Comparison of ENCODE assay signal across 12 cellular contexts in genomic region chr13:89951341-89951740, GRCh38.
"Had no signal": no experiment of that assay in that cellular context is flagged by ENCODE, and none has a peak within 500 bp of the region (broad histone marks: within the 10 kb centered on the region; RNA-seq: fewer than 3 reads in every experiment).

No MANE protein-coding gene starts in this region.

- ATAC-seq: body of pancreas, WTC11 had no signal

- H3K4me1 ChIP-seq: body of pancreas, tibial artery, vagina had no signal

- H3K9me3 ChIP-seq: body of pancreas, tibial artery, vagina had no signal

- H3K27ac ChIP-seq: body of pancreas, tibial artery, vagina had no signal

- DNase-seq: activated CD4-positive, alpha-beta T cell treated with anti-CD3 and anti-CD28 coated beads, Interleukin-2, amount 10 ng/mL, durations not matched to agents 7 days and 5 days; amniotic stem cell; body of pancreas; dermis blood vessel endothelial cell; hypothalamus; naive B cell; T-helper 9 cell; tibial artery had no signal

- H3K4me2 ChIP-seq: smooth muscle cell had no signal

- H3K4me3 ChIP-seq: body of pancreas, lung, smooth muscle cell, tibial artery, vagina had no signal

- H3K36me3 ChIP-seq: tibial artery, vagina had no signal

- H3K27me3 ChIP-seq: body of pancreas, tibial artery, vagina had no signal
